9 cellular contexts compared by ENCODE assay signal in genomic region chr7:74101061-74101681, GRCh38. TPM values are rescaled to one million over a fixed set of nuclear protein-coding genes. Genes with fewer than 3 reads are reported as not detected.
DNase-seq lines count a peak whose midpoint lies in the region; ATAC-seq, FAIRE-seq and TF ChIP-seq lines count a peak whose summit lies in the region.
"Had no signal": no experiment of that assay in that cellular context is flagged by ENCODE, and none has a peak within 500 bp of the region (broad histone marks: within the 10 kb centered on the region; RNA-seq: fewer than 3 reads in every experiment).

No MANE protein-coding gene starts in this region.

- intact Hi-C loops in mucosa of descending colon (cut with DNase I, micrococcal nuclease) = no loop called here

- H3K4me1 Mint-ChIP-seq in type B pancreatic cell (ENCODE audit: unreplicated experiment) (peaks cover 4% of the 10 kb centered on the region), endothelial cell (ENCODE audit: unreplicated experiment) (no peaks in the 10 kb centered on the region)

- H3K4me3 Mint-ChIP-seq in type B pancreatic cell (no peak overlapping the region), endothelial cell (ENCODE audit: unreplicated experiment) (no peak overlapping the region)

- no peaks in the 10 kb centered on the region for H3K9me3 Mint-ChIP-seq in type B pancreatic cell
- no peaks in the 10 kb centered on the region for H3K9me3 Mint-ChIP-seq in endothelial cell (ENCODE audit: unreplicated experiment)

- H3K4me3 ChIP-seq in mucosa of descending colon = no peak overlapping the region

- no peak overlapping the region for H3K27ac Mint-ChIP-seq in type B pancreatic cell
- no peak overlapping the region for H3K27ac Mint-ChIP-seq in endothelial cell (ENCODE audit: unreplicated experiment)

- no peak for DNase-seq in GM18507 (ENCODE audit: extremely low spot score, insufficient read length, low read depth)
- peak; percentile 100 for DNase-seq in NAMALWA (ENCODE audit: low spot score)
- peak in 1 of 3 donors; percentile 21 for DNase-seq in mucosa of descending colon
- DNase-seq in Ammon's horn (ENCODE audit: low spot score) = no peak
- DNase-seq in type B pancreatic cell (ENCODE audit: extremely low spot score, unreplicated experiment) = no peak
- DNase-seq in endothelial cell (ENCODE audit: low spot score) = no peak
- no peak for DNase-seq in NK-92 (lab: John Stamatoyannopoulos, UW; ENCODE audit: unreplicated experiment)
- DNase-seq: foreskin melanocyte had no signal

- no peaks in the 10 kb centered on the region for H3K36me3 ChIP-seq in mucosa of descending colon (ENCODE audit: low read depth)

- no peaks in the 10 kb centered on the region for H3K9me3 ChIP-seq in mucosa of descending colon

- peaks cover 8% of the 10 kb centered on the region for H3K36me3 Mint-ChIP-seq in type B pancreatic cell
- peaks cover 15% of the 10 kb centered on the region for H3K36me3 Mint-ChIP-seq in endothelial cell (ENCODE audit: low read depth, unreplicated experiment)

- H3K27me3 Mint-ChIP-seq in type B pancreatic cell (no peaks in the 10 kb centered on the region), endothelial cell (ENCODE audit: unreplicated experiment) (peaks cover 5% of the 10 kb centered on the region)

- ATAC-seq in GM21825 (IDR thresholded peaks at IDR 0.05; ENCODE audit: unreplicated experiment) = peak; percentile 76
- ATAC-seq in mucosa of descending colon = peak; percentile 64

- no peak for TF ChIP-seq CTCF in mucosa of descending colon (IDR thresholded peaks at IDR 0.05)
- TF ChIP-seq CTCF in type B pancreatic cell (conservative IDR thresholded peaks at IDR 0.05) = no peak
- no peak for TF ChIP-seq CTCF in endothelial cell (IDR thresholded peaks at IDR 0.05; ENCODE audit: unreplicated experiment)

- FAIRE-seq in GM18507 (lab: Jason Lieb, UNC) = peak; percentile 75

- H3K4me1 ChIP-seq in mucosa of descending colon (ENCODE audit: low read depth) = no peaks in the 10 kb centered on the region

RNA-seq across cellular contexts. Expression of gene LIMK1, which starts 17.6 kb away (rescaled TPM):
- total RNA-seq in mucosa of descending colon (10 to 100 TPM; 12.0 to 15.6 (median 12.1) TPM), type B pancreatic cell (ENCODE audit: low replicate concordance) (34.6 and 46.6 TPM in 2 replicates), endothelial cell (ENCODE audit: unreplicated experiment) (51.0 TPM)
